In genomic region chr2:69789129-69789528, GRCh38 we compare ENCODE assay signal across 8 cellular contexts. TPM values are rescaled to one million over a fixed set of nuclear protein-coding genes. Genes with fewer than 3 reads are reported as not detected.
DNase-seq lines count a peak whose midpoint lies in the region; ATAC-seq and TF ChIP-seq lines count a peak whose summit lies in the region.

No MANE protein-coding gene starts in this region.

- H2AFZ ChIP-seq in trophoblast cell (ENCODE audit: insufficient read depth, low read length, poor library complexity) = no peak overlapping the region

- peak; percentile 17 for DNase-seq in GM10266 (ENCODE audit: extremely low spot score)
- DNase-seq in dorsolateral prefrontal cortex = no peak
- peak; percentile 92 to 96 for DNase-seq in trophoblast cell
- no peak for DNase-seq in stimulated activated CD4-positive, alpha-beta T cell treated with anti-CD3 and anti-CD28 coated beads, Interleukin-12 subunit alpha, Interleukin-12 subunit beta, amount 100 ng/mL, for 4 hours
- DNase-seq in NCI-H2171 (lab: John Stamatoyannopoulos, UW) = no peak
- no peak for DNase-seq in NCI-H146 treated with DMSO at 0.1 percent for 48 hours (lab: John Stamatoyannopoulos, UW; ENCODE audit: unreplicated experiment)
- DNase-seq in ecto neural progenitor cell (ENCODE audit: low spot score) = no peak

- H4K91ac ChIP-seq in trophoblast cell (ENCODE audit: low read depth, low read length) = no peak overlapping the region

- peaks cover 13% of the 10 kb centered on the region for H3K79me1 ChIP-seq in trophoblast cell (ENCODE audit: low read length)

- H3K36me3 ChIP-seq in trophoblast cell (ENCODE audit: control insufficient read depth in 1 of 2, insufficient read depth in 2 of 2, low read length in 2 of 2) = peaks cover 0 to 4% of the 10 kb centered on the region in 2 experiments

- H3K23ac ChIP-seq in trophoblast cell (ENCODE audit: low read length) = no peak overlapping the region

- intact Hi-C loops in dorsolateral prefrontal cortex (cut with DNase I) = no loop called here

- H4K12ac ChIP-seq in trophoblast cell (ENCODE audit: low read depth, low read length) = no peak overlapping the region

- H3K27ac ChIP-seq in dorsolateral prefrontal cortex (peak overlapping the region in 53 of 59 donors; percentile 43 to 89 (median 78)), trophoblast cell (ENCODE audit: low read depth, low read length) (peak overlapping the region; percentile 93)

- H3K14ac ChIP-seq in trophoblast cell (ENCODE audit: low read length) = no peak overlapping the region

- no peak overlapping the region for H2BK5ac ChIP-seq in trophoblast cell (ENCODE audit: low read depth, low read length, poor library complexity)

- no peak overlapping the region for H2AK5ac ChIP-seq in trophoblast cell (ENCODE audit: low read length)

- H3K79me2 ChIP-seq in trophoblast cell (ENCODE audit: control insufficient read depth, insufficient read depth, low read length, poor library complexity) = peaks cover 2% of the 10 kb centered on the region

- no peak overlapping the region for H3K4ac ChIP-seq in trophoblast cell (ENCODE audit: low read depth, low read length)

- H3K27me3 ChIP-seq in dorsolateral prefrontal cortex (no peaks in the 10 kb centered on the region), trophoblast cell (ENCODE audit: insufficient read depth, low read length) (no peaks in the 10 kb centered on the region)

- H3K4me3 ChIP-seq in dorsolateral prefrontal cortex (peak overlapping the region in 4 of 59 donors; percentile 27 to 53 (median 50)), trophoblast cell (ENCODE audit: low read depth, low read length) (no peak overlapping the region)

- H2BK12ac ChIP-seq in trophoblast cell (ENCODE audit: low read length) = no peak overlapping the region

- H3K4me2 ChIP-seq in trophoblast cell (ENCODE audit: low read length) = peak overlapping the region; percentile 48

- H2BK120ac ChIP-seq in trophoblast cell (ENCODE audit: insufficient read depth, low read length, poor library complexity) = no peak overlapping the region

- ATAC-seq in HG02981 (IDR thresholded peaks at IDR 0.05; ENCODE audit: unreplicated experiment) = peak; percentile 42

- H3K18ac ChIP-seq in trophoblast cell (ENCODE audit: low read length) = no peak overlapping the region

- no peak for TF ChIP-seq CTCF in GM10266 (IDR thresholded peaks at IDR 0.05; ENCODE audit: control insufficient read depth, insufficient read depth, low read depth, missing control alignments)
- no peak for TF ChIP-seq CTCF in dorsolateral prefrontal cortex (IDR thresholded peaks at IDR 0.05 in 54 of 56, conservative IDR thresholded peaks at IDR 0.05 in 2 of 56; ENCODE audit: low read depth in 1 of 56, partially characterized antibody in 56 of 56)

- H3K9ac ChIP-seq in trophoblast cell (ENCODE audit: low read length) = no peak overlapping the region

- peaks cover 4 to 13% of the 10 kb centered on the region in 2 experiments for H3K4me1 ChIP-seq in trophoblast cell (ENCODE audit: control insufficient read depth in 1 of 2, insufficient read depth in 2 of 2, low read length in 2 of 2)

- H4K8ac ChIP-seq in trophoblast cell (ENCODE audit: low read depth, low read length) = no peak overlapping the region

- H3K9me3 ChIP-seq in trophoblast cell (ENCODE audit: insufficient read depth, low read depth, low read length) = no peaks in the 10 kb centered on the region

- WGBS in trophoblast cell (ENCODE audit: extremely low coverage, insufficient coverage, insufficient read length) = no CpG with 5 or more reads among the region's 5 CpGs

RNA-seq across cellular contexts. Expression of gene GMCL1, which starts 40.3 kb away (rescaled TPM):
- total RNA-seq in dorsolateral prefrontal cortex = 10 to 100 TPM; 11.5 to 39.4 (median 22.1) TPM
- polyA plus RNA-seq in trophoblast cell (2013) = 13.3 and 13.7 TPM in 2 replicates

RNA-seq across cellular contexts. Expression of gene ANXA4, which starts 47.2 kb away (rescaled TPM):
- 10 to 100 TPM; 19.3 to 78.4 (median 36.1) TPM for total RNA-seq in dorsolateral prefrontal cortex
- 68.4 and 70.7 TPM in 2 replicates for polyA plus RNA-seq in trophoblast cell (2013)

Comparison
In these comparisons a context has a peak if more than half of its experiments do, and no peak if none do; other contexts are left out.
1. DNase-seq: peak in GM10266 (single experiment) and trophoblast cell (2 of 2); none in dorsolateral prefrontal cortex (0 of 10), stimulated activated CD4-positive, alpha-beta T cell treated with anti-CD3 and anti-CD28 coated beads, Interleukin-12 subunit alpha, Interleukin-12 subunit beta, amount 100 ng/mL, for 4 hours (single experiment), NCI-H2171 (single experiment), NCI-H146 treated with DMSO at 0.1 percent for 48 hours (single experiment) and ecto neural progenitor cell (single experiment).